15 cellular contexts compared by ENCODE assay signal in genomic region chr20:48689388-48689787, GRCh38.
"Had no signal": no experiment of that assay in that cellular context is flagged by ENCODE, and none has a peak within 500 bp of the region (broad histone marks: within the 10 kb centered on the region; RNA-seq: fewer than 3 reads in every experiment).

No MANE protein-coding gene starts in this region.

- H3K27ac Mint-ChIP-seq: activated naive CD4-positive, alpha-beta T cell treated with anti-CD3 and anti-CD28 coated beads, Interleukin-2, amount 10 ng/mL, durations not matched to agents 7 days and 5 days; activated T-helper 2 cell treated with anti-CD3 and anti-CD28 coated beads, Interferon-gamma antibody, Interleukin-2, Interleukin-4, amounts not matched to agents 10 μg/mL and 5 μg/mL and 100 μg/mL, durations not matched to agents 14 hours and 24 hours and 36 hours had no signal

- H3K4me3 Mint-ChIP-seq: activated naive CD4-positive, alpha-beta T cell treated with anti-CD3 and anti-CD28 coated beads, Interleukin-2, amount 10 ng/mL, durations not matched to agents 7 days and 5 days; naive B cell had no signal

- H3K27me3 Mint-ChIP-seq: activated naive CD4-positive, alpha-beta T cell treated with anti-CD3 and anti-CD28 coated beads, Interleukin-2, amount 10 ng/mL, durations not matched to agents 7 days and 5 days; naive B cell had no signal

- H3K9me3 Mint-ChIP-seq: activated naive CD4-positive, alpha-beta T cell treated with anti-CD3 and anti-CD28 coated beads, Interleukin-2, amount 10 ng/mL, durations not matched to agents 7 days and 5 days; activated T-helper 2 cell treated with anti-CD3 and anti-CD28 coated beads, Interferon-gamma antibody, Interleukin-2, Interleukin-4, amounts not matched to agents 10 μg/mL and 5 μg/mL and 100 μg/mL, durations not matched to agents 14 hours and 24 hours and 36 hours; naive B cell had no signal

- ATAC-seq: left cardiac atrium had no signal

- DNase-seq: activated CD4-positive, alpha-beta T cell treated with anti-CD3 and anti-CD28 coated beads, Interleukin-2, amount 50 U/mL, for 1 hour; activated CD4-positive, CD25-positive, alpha-beta regulatory T cell; activated naive CD4-positive, alpha-beta T cell treated with anti-CD3 and anti-CD28 coated beads, Interleukin-2, amount 10 ng/mL, durations not matched to agents 7 days and 5 days; anterior cingulate cortex; esophagus squamous epithelium; foreskin fibroblast; left cardiac atrium; naive B cell; occipital lobe; sigmoid colon; SK-N-SH; stimulated activated CD4-positive, alpha-beta T cell treated with anti-CD3 and anti-CD28 coated beads, Interleukin-12 subunit alpha, Interleukin-12 subunit beta, amount 100 ng/mL, for 4 hours; stomach; thyroid gland had no signal
